ENCODE assay signal across 8 cellular contexts in the genomic region with DNA sequence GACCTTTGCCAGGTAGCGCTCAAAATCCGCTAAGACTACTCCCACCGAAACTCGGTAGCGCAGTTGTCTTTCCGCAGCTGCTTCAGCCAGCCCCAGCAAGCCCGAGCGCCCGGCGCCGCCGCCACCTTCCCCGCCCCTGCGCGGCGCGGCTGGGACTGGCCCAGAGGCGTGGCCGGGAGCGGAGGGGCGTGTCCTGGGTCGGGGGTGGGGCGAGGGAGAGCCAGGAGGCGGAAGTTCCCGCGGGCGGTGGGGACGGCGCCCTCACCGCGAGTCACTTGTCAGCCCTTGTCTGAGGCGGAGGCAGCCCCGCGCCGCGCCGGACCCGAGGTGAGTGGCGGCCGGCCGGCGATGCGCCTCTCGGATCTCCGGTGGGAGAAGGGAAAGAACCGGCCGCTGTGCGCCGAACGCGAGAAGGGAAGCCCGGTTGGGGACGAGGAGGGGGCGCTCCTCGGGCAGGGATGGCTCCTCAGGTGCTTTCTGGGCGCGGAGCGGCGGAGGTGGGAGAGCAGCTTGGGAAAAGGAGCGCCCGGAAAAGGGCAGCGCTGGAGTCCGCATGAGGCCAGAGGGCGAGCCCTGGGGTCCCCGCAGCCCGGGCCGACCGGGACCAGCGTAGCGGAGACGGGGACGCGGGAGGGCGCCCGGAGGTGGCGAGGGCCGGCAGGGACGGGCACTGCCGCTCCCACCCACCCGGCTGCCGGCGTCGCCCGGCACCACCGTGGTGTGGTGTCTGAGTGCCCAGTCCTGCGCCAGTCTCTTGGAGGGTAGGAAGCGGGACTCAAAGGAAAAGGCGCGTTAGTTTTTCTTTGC. TPM values are rescaled to one million over a fixed set of nuclear protein-coding genes. Genes with fewer than 3 reads are reported as not detected.
DNase-seq lines count a peak whose midpoint lies in the region; ATAC-seq, FAIRE-seq and TF ChIP-seq lines count a peak whose summit lies in the region.

A gene with protein sequence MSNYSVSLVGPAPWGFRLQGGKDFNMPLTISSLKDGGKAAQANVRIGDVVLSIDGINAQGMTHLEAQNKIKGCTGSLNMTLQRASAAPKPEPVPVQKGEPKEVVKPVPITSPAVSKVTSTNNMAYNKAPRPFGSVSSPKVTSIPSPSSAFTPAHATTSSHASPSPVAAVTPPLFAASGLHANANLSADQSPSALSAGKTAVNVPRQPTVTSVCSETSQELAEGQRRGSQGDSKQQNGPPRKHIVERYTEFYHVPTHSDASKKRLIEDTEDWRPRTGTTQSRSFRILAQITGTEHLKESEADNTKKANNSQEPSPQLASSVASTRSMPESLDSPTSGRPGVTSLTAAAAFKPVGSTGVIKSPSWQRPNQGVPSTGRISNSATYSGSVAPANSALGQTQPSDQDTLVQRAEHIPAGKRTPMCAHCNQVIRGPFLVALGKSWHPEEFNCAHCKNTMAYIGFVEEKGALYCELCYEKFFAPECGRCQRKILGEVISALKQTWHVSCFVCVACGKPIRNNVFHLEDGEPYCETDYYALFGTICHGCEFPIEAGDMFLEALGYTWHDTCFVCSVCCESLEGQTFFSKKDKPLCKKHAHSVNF (plus strand): TSS at position 274 of the 807 bp plus-strand sequence. CDS start 3,347 bp downstream, outside the sequence.

- H3K4me2 ChIP-seq in DND-41 (ENCODE audit: insufficient read depth, low read length): peak within 1 kb of the TSS; percentile 68

- peak within 1 kb of the TSS; percentile 83 for H3K4me3 Mint-ChIP-seq in activated T-helper 17 cell treated with anti-CD3 and anti-CD28 coated beads, Interleukin-2, amount 50 U/mL, for 72 hours
- H3K4me3 Mint-ChIP-seq in natural killer cell treated with Interleukin-12 subunit alpha and Interleukin-12 subunit beta and Interleukin-15 and Interleukin-18, amount 100 ng/mL, for 72 hours: peak within 1 kb of the TSS; percentile 86

- no peak for TF ChIP-seq CTCF in DND-41 (IDR thresholded peaks at IDR 0.05; ENCODE audit: borderline replicate concordance, extremely low read depth, low read length, poor library complexity, severe bottlenecking)
- no peak for TF ChIP-seq CTCF in fibroblast of mammary gland (conservative IDR thresholded peaks at IDR 0.05; ENCODE audit: control insufficient read depth, insufficient read depth, low read depth, low read length)

- H3K9me3 ChIP-seq in DND-41 (ENCODE audit: insufficient read depth, low read length, severe bottlenecking): no peaks in the 10 kb centered on the region

- no peaks in the 10 kb centered on the region; the same call in 1 of the 2 replicates for H3K36me3 ChIP-seq in DND-41 (ENCODE audit: insufficient read depth, low read length)

- H3K4me3 ChIP-seq in DND-41 (ENCODE audit: low read depth in 1 of 2, low read length in 2 of 2) (peak within 1 kb of the TSS; percentile 89 to 97), fibroblast of mammary gland (ENCODE audit: control insufficient read depth, low read depth, low read length) (peak within 1 kb of the TSS; percentile 67)

- no peaks in the 10 kb centered on the region; the same call in 1 of the 2 replicates for H3K79me2 ChIP-seq in DND-41 (ENCODE audit: insufficient read depth, low read length)

- DNase-seq in DND-41 (peak; percentile 90), KG1 (lab: John Stamatoyannopoulos, UW) (peak; percentile 92), RCC 7860 (ENCODE audit: low spot score) (peak; percentile 77), fibroblast of mammary gland (ENCODE audit: low read depth) (peak; percentile 81)
- DNase-seq in natural killer cell treated with Interleukin-12 subunit alpha and Interleukin-12 subunit beta and Interleukin-15 and Interleukin-18, amount 100 ng/mL, for 72 hours (ENCODE audit: low spot score): peak; percentile 93
- peak; percentile 92 for DNase-seq in stimulated activated naive CD8-positive, alpha-beta T cell treated with anti-CD3 and anti-CD28 coated beads, Interleukin-15, Interleukin-2, amounts not matched to agents 100 U/mL and 50 U/mL, for 24 hours

- no peaks in the 10 kb centered on the region for H4K20me1 ChIP-seq in DND-41 (ENCODE audit: insufficient read depth, low read length)

- H3K27me3 Mint-ChIP-seq in activated T-helper 17 cell treated with anti-CD3 and anti-CD28 coated beads, Interleukin-2, amount 50 U/mL, for 72 hours: peaks cover 17% of the 10 kb centered on the region
- peaks cover 20 to 23% of the 10 kb centered on the region in 2 donors for H3K27me3 Mint-ChIP-seq in natural killer cell treated with Interleukin-12 subunit alpha and Interleukin-12 subunit beta and Interleukin-15 and Interleukin-18, amount 100 ng/mL, for 72 hours

- no peaks in the 10 kb centered on the region for H3K9me3 Mint-ChIP-seq in activated T-helper 17 cell treated with anti-CD3 and anti-CD28 coated beads, Interleukin-2, amount 50 U/mL, for 72 hours
- no peaks in the 10 kb centered on the region for H3K9me3 Mint-ChIP-seq in natural killer cell treated with Interleukin-12 subunit alpha and Interleukin-12 subunit beta and Interleukin-15 and Interleukin-18, amount 100 ng/mL, for 72 hours

- ATAC-seq in DND-41 (ENCODE audit: insufficient read depth, low read depth) (peak; percentile 96), GM21723 (IDR thresholded peaks at IDR 0.05; ENCODE audit: unreplicated experiment) (peak; percentile 92)
- peak; percentile 97 for ATAC-seq in activated T-helper 17 cell treated with anti-CD3 and anti-CD28 coated beads, Interleukin-2, amount 50 U/mL, for 72 hours (replicated peaks)
- ATAC-seq in natural killer cell treated with Interleukin-12 subunit alpha and Interleukin-12 subunit beta and Interleukin-15 and Interleukin-18, amount 100 ng/mL, for 72 hours: peak; percentile 99
- peak; percentile 99 for ATAC-seq in stimulated activated naive CD8-positive, alpha-beta T cell treated with anti-CD3 and anti-CD28 coated beads, Interleukin-15, Interleukin-2, amounts not matched to agents 100 U/mL and 50 U/mL, for 24 hours

- H3K9ac ChIP-seq in DND-41 (ENCODE audit: low read depth, low read length): peak within 1 kb of the TSS; percentile 87

- FAIRE-seq in RCC 7860 (lab: Jason Lieb, UNC): no peak

- peak within 1 kb of the TSS; percentile 69 for H3K27ac ChIP-seq in DND-41 (ENCODE audit: low read length)

- peaks cover 14% of the 10 kb centered on the region for H3K4me1 Mint-ChIP-seq in activated T-helper 17 cell treated with anti-CD3 and anti-CD28 coated beads, Interleukin-2, amount 50 U/mL, for 72 hours
- H3K4me1 Mint-ChIP-seq in natural killer cell treated with Interleukin-12 subunit alpha and Interleukin-12 subunit beta and Interleukin-15 and Interleukin-18, amount 100 ng/mL, for 72 hours (ENCODE audit: low read depth in 2 of 2): peaks cover 13 to 22% of the 10 kb centered on the region in 2 donors

- peaks cover 16% of the 10 kb centered on the region for H3K36me3 Mint-ChIP-seq in activated T-helper 17 cell treated with anti-CD3 and anti-CD28 coated beads, Interleukin-2, amount 50 U/mL, for 72 hours (ENCODE audit: low read depth)
- no peaks in the 10 kb centered on the region for H3K36me3 Mint-ChIP-seq in natural killer cell treated with Interleukin-12 subunit alpha and Interleukin-12 subunit beta and Interleukin-15 and Interleukin-18, amount 100 ng/mL, for 72 hours

- H3K27ac Mint-ChIP-seq in activated T-helper 17 cell treated with anti-CD3 and anti-CD28 coated beads, Interleukin-2, amount 50 U/mL, for 72 hours: peak within 1 kb of the TSS; percentile 27
- H3K27ac Mint-ChIP-seq in natural killer cell treated with Interleukin-12 subunit alpha and Interleukin-12 subunit beta and Interleukin-15 and Interleukin-18, amount 100 ng/mL, for 72 hours: peak within 1 kb of the TSS; percentile 8 to 67

- H3K27me3 ChIP-seq in DND-41 (ENCODE audit: insufficient read depth, low read length, poor library complexity): peaks cover 16% of the 10 kb centered on the region

- peak within 1 kb of the TSS; percentile 98 for H2AFZ ChIP-seq in DND-41 (ENCODE audit: low read depth, low read length)

- H3K4me1 ChIP-seq in DND-41 (ENCODE audit: insufficient read depth, low read length): peaks cover 26% of the 10 kb centered on the region

RNA-seq across cellular contexts. Expression of the gene that starts here (rescaled TPM):
- 10 to 100 TPM; 16.3 to 22.7 TPM for total RNA-seq in activated T-helper 17 cell treated with anti-CD3 and anti-CD28 coated beads, Interleukin-2, amount 50 U/mL, for 72 hours
- 10 to 100 TPM; 26.2 to 30.2 TPM for total RNA-seq in natural killer cell treated with Interleukin-12 subunit alpha and Interleukin-12 subunit beta and Interleukin-15 and Interleukin-18, amount 100 ng/mL, for 72 hours

Comparison
In these comparisons a context has a peak if more than half of its experiments do, and no peak if none do; other contexts are left out.
1. Peak in every context shown above with its lines: DNase-seq, ATAC-seq, H3K4me3 ChIP-seq and H3K27ac ChIP-seq.